In genomic region chr6:80205404-80205803, GRCh38 we compare ENCODE assay signal across 28 cellular contexts.
"Had no signal": no experiment of that assay in that cellular context is flagged by ENCODE, and none has a peak within 500 bp of the region (broad histone marks: within the 10 kb centered on the region; RNA-seq: fewer than 3 reads in every experiment).

No MANE protein-coding gene starts in this region.

- H3K27me3 ChIP-seq: ascending aorta, cardiac muscle cell had no signal

- H3K4me3 ChIP-seq: ascending aorta, cardiac muscle cell had no signal

- DNase-seq: activated B cell treated with CpG ODN at 0.5 μM for 24 hours; activated CD4-positive, alpha-beta memory T cell treated with anti-CD3 and anti-CD28 coated beads, Interleukin-2, amount 10 ng/mL, durations not matched to agents 7 days and 5 days; activated CD4-positive, alpha-beta T cell treated with anti-CD3 and anti-CD28 coated beads for 4 hours; activated CD4-positive, alpha-beta T cell treated with anti-CD3 and anti-CD28 coated beads, Interleukin-2, amount 10 ng/mL, durations not matched to agents 7 days and 5 days; activated CD4-positive, alpha-beta T cell treated with anti-CD3 and anti-CD28 coated beads, Interleukin-2, amount 50 U/mL, for 48 hours; activated CD4-positive, CD25-positive, alpha-beta regulatory T cell treated with anti-CD3 and anti-CD28 coated beads, Interleukin-2, amount 50 U/mL, for 72 hours; activated CD8-positive, alpha-beta memory T cell treated with anti-CD3 and anti-CD28 coated beads for 24 hours; activated CD8-positive, alpha-beta memory T cell treated with anti-CD3 and anti-CD28 coated beads, Interleukin-2, amount 10 ng/mL, durations not matched to agents 7 days and 5 days; activated CD8-positive, alpha-beta memory T cell treated with anti-CD3 and anti-CD28 coated beads, Interleukin-2, amount 50 U/mL, for 48 hours; activated CD8-positive, alpha-beta T cell treated with anti-CD3 and anti-CD28 coated beads, Interleukin-2, amount 10 ng/mL, durations not matched to agents 7 days and 5 days; activated effector memory CD4-positive, alpha-beta T cell treated with Interleukin-2 at 50 U/mL for 16 hours; activated gamma-delta T cell; activated naive CD4-positive, alpha-beta T cell treated with anti-CD3 and anti-CD28 coated beads, Interleukin-2, amount 10 ng/mL, durations not matched to agents 7 days and 5 days; activated naive CD4-positive, alpha-beta T cell treated with Interleukin-2 at 50 U/mL for 16 hours; activated naive CD8-positive, alpha-beta T cell treated with anti-CD3 and anti-CD28 coated beads, Interleukin-2, amount 10 ng/mL, durations not matched to agents 7 days and 5 days; activated naive CD8-positive, alpha-beta T cell treated with anti-CD3 and anti-CD28 coated beads, Interleukin-2, amount 50 U/mL, for 24 hours; activated T-cell treated with anti-CD3 and anti-CD28 coated beads, Interleukin-2, amount 50 U/mL, for 24 hours; activated T-cell treated with anti-CD3 and anti-CD28 coated beads, Interleukin-2, amount 50 U/mL, for 48 hours; amygdala; anterior cingulate cortex; caudate nucleus; SW 1271; T-helper 1 cell; T-helper 2 cell; T-helper 9 cell had no signal

- H3K9me3 ChIP-seq: ascending aorta had no signal

- H3K4me1 ChIP-seq: ascending aorta had no signal

- H3K27ac ChIP-seq: ascending aorta, cardiac muscle cell, VCaP had no signal

- ATAC-seq: activated CD8-positive, alpha-beta memory T cell treated with anti-CD3 and anti-CD28 coated beads, Interleukin-2, amount 10 ng/mL, durations not matched to agents 7 days and 5 days; activated CD8-positive, alpha-beta T cell treated with anti-CD3 and anti-CD28 coated beads, Interleukin-2, amount 10 ng/mL, durations not matched to agents 7 days and 5 days; activated naive CD8-positive, alpha-beta T cell treated with anti-CD3 and anti-CD28 coated beads, Interleukin-2, amount 50 U/mL, for 24 hours had no signal

- H3K36me3 ChIP-seq: cardiac muscle cell had no signal
